ENCODE assay signal across 9 cellular contexts in genomic region chr13:113820813-113821651, GRCh38. TPM values are rescaled to one million over a fixed set of nuclear protein-coding genes. Genes with fewer than 3 reads are reported as not detected.
A peak's percentile ranks its signal among the peaks of the same experiment; 100 is the strongest.
DNase-seq lines count a peak whose midpoint lies in the region; TF ChIP-seq lines count a peak whose summit lies in the region.
"Had no signal": no experiment of that assay in that cellular context is flagged by ENCODE, and none has a peak within 500 bp of the region (broad histone marks: within the 10 kb centered on the region; RNA-seq: fewer than 3 reads in every experiment).

No MANE protein-coding gene starts in this region.

- TF ChIP-seq CTCF in mammary epithelial cell (conservative IDR thresholded peaks at IDR 0.05 in 1 of 2, IDR thresholded peaks at IDR 0.05 in 1 of 2; ENCODE audit: extremely low read depth in 1 of 2, insufficient read depth in 1 of 2, low read depth in 1 of 2, low read length in 2 of 2) (no peak), kidney epithelial cell (IDR thresholded peaks at IDR 0.05; ENCODE audit: insufficient read depth, low read length, poor library complexity, severe bottlenecking) (no peak)

- dilution Hi-C loops in mammary epithelial cell (cut with HindIII; ENCODE audit: low sequenced_read_pairs): no loop called here

- H2AFZ ChIP-seq in mammary epithelial cell (ENCODE audit: low read depth, low read length): peak overlapping the region; percentile 24

- H3K79me2 ChIP-seq in mammary epithelial cell (ENCODE audit: insufficient read depth, low read length): no peaks in the 10 kb centered on the region

- H3K9me3 ChIP-seq in mammary epithelial cell (replicated peaks; ENCODE audit: insufficient read depth, low read length): no peaks in the 10 kb centered on the region

- BruUV-seq in mammary epithelial cell (replicated peaks; lab: Mats Ljungman, UMichigan): no TSS peak

- DNase-seq in ACHN (peak; percentile 91), NCI-H187 treated with DMSO at 0.1 percent for 48 hours (lab: John Stamatoyannopoulos, UW) (peak; percentile 68), mammary epithelial cell (peak; percentile 97), kidney epithelial cell (ENCODE audit: low read depth) (peak; percentile 82), SIG-M5 treated with dmso at 0.1 percent for 504 hours (lab: John Stamatoyannopoulos, UW; ENCODE audit: unreplicated experiment) (no peak), H7 (no peak), SHP77 treated with DMSO at 0.1 percent for 48 hours (lab: John Stamatoyannopoulos, UW) (no peak)

- WGBS in mammary epithelial cell (ENCODE audit: low coverage, missing lambda C conversion rate): 8% methylated on average over 22 of the region's 54 CpGs

- H3K27me3 ChIP-seq in mammary epithelial cell (ENCODE audit: insufficient read depth, low read length) (no peaks in the 10 kb centered on the region), kidney epithelial cell (ENCODE audit: control insufficient read depth, insufficient read depth, low read length) (no peaks in the 10 kb centered on the region), H7 (ENCODE audit: control insufficient read depth, insufficient read depth, low read length) (no peaks in the 10 kb centered on the region)

- H3K27ac ChIP-seq in mammary epithelial cell (ENCODE audit: insufficient read depth, low read depth, low read length) (peak overlapping the region; percentile 26), temporal lobe (ENCODE audit: low read depth, low read length) (peak overlapping the region; percentile 64)
- H3K27ac ChIP-seq: VCaP had no signal

- H3K9ac ChIP-seq in mammary epithelial cell (ENCODE audit: insufficient read depth, low read length): no peak overlapping the region

- intact Hi-C loops in mammary epithelial cell (cut with micrococcal nuclease): loop anchor here (1.0 kb wide), 4 partner anchors 16 to 405 kb away; no protein-coding TSS in a partner anchor

- CTCF ChIA-PET in mammary epithelial cell (lab: Charles Lee; ENCODE audit: low non-redundant PET): interaction anchor here (0.7 kb wide), 1 partner anchor 244 kb away, joined by 3 read pairs; no protein-coding TSS in a partner anchor

- in situ Hi-C loops in ACHN (cut with HindIII; ENCODE audit: low pct_ligation_motif_present, low pct_unique_long_range_greater_than_20kb, low sequenced_read_pairs) (no loop called here), mammary epithelial cell (cut with MboI; ENCODE audit: low sequenced_read_pairs in 2 of 2) (loop anchor here (5.0 kb wide), 2 partner anchors 41 to 121 kb away; partner anchors contain the start of gene GAS6 (in 1 of the 2))

- H3K36me3 ChIP-seq in mammary epithelial cell (ENCODE audit: insufficient read depth, low read length) (peaks cover 13% of the 10 kb centered on the region), kidney epithelial cell (ENCODE audit: control insufficient read depth, insufficient read depth, low read length) (no peaks in the 10 kb centered on the region), H7 (replicated peaks; ENCODE audit: control insufficient read depth, insufficient read depth, low read length) (no peaks in the 10 kb centered on the region)

- H3K4me3 ChIP-seq in mammary epithelial cell (replicated peaks in 1 of 3; ENCODE audit: insufficient read depth in 1 of 3, low read depth in 2 of 3, low read length in 3 of 3) (no peak overlapping the region), kidney epithelial cell (ENCODE audit: low read depth, low read length) (no peak overlapping the region), H7 (ENCODE audit: insufficient read depth, low read depth, low read length) (no peak overlapping the region)

- H3K4me2 ChIP-seq in mammary epithelial cell (ENCODE audit: insufficient read depth, low read depth, low read length): peak overlapping the region; percentile 75

- H3K4me1 ChIP-seq in mammary epithelial cell (ENCODE audit: insufficient read depth, low read length): peaks cover 25% of the 10 kb centered on the region

- H4K20me1 ChIP-seq in mammary epithelial cell (ENCODE audit: insufficient read depth, low read length): peaks cover 5% of the 10 kb centered on the region

RNA-seq across cellular contexts. Expression of gene GAS6, which starts 42.8 kb away (rescaled TPM):
- total RNA-seq in mammary epithelial cell: 100 to 1,000 TPM; 221 to 311 TPM
- polyA plus RNA-seq in mammary epithelial cell: 196 TPM
- polyA minus RNA-seq in mammary epithelial cell: 53.3 TPM
- 99.6 and 110 TPM in 2 replicates for total RNA-seq in kidney epithelial cell
- 21.1 TPM for total RNA-seq in temporal lobe
- 9.1 and 15.1 TPM in 2 replicates for total RNA-seq in H7 (2014; rRNA removed; shearing (Covaris generic))

Comparison
In these comparisons a context has a peak if more than half of its experiments do, and no peak if none do; other contexts are left out.
1. DNase-seq: peak in ACHN (single experiment), NCI-H187 treated with DMSO at 0.1 percent for 48 hours (single experiment), mammary epithelial cell (single experiment) and kidney epithelial cell (single experiment); none in SIG-M5 treated with dmso at 0.1 percent for 504 hours (single experiment), H7 (single experiment) and SHP77 treated with DMSO at 0.1 percent for 48 hours (single experiment).